7 cellular contexts compared by ENCODE assay signal in genomic region chr22:24633243-24634023, GRCh38. TPM values are rescaled to one million over a fixed set of nuclear protein-coding genes. Genes with fewer than 3 reads are reported as not detected.
A peak's percentile ranks its signal among the peaks of the same experiment; 100 is the strongest.
DNase-seq lines count a peak whose midpoint lies in the region; ATAC-seq and TF ChIP-seq lines count a peak whose summit lies in the region.
"Not testable (repeated sequence)": the region's sequence is repeated elsewhere in the genome, so short reads cannot be mapped to it uniquely, and the experiment has no call there.

No MANE protein-coding gene starts in this region.

- not testable (repeated sequence) for H3K27ac ChIP-seq in H9 (ENCODE audit: insufficient read length, low read depth, low read length)

- H3K27ac Mint-ChIP-seq in H9 (peak overlapping the region; percentile 1 to 13 (median 1); a peak in 6 of 7 replicates), T-helper 17 cell (peak overlapping the region; percentile 48), immature natural killer cell (peak overlapping the region in 4 of 6 donors; percentile 2 to 69 (median 56)), naive B cell (peak overlapping the region in 2 of 6 donors; percentile 36 to 67)
- H3K27ac Mint-ChIP-seq in activated naive CD4-positive, alpha-beta T cell treated with anti-CD3 and anti-CD28 coated beads, Interleukin-2, amount 50 U/mL, for 24 hours, result peak overlapping the region; percentile 18
- peak overlapping the region; percentile 1 to 65 for H3K27ac Mint-ChIP-seq in effector memory CD8-positive, alpha-beta T cell

- H3K4me1 Mint-ChIP-seq in H9 (peaks cover 20 to 37% of the 10 kb centered on the region in 2 experiments), T-helper 17 cell (peaks cover 12% of the 10 kb centered on the region), immature natural killer cell (peaks cover 22 to 23% of the 10 kb centered on the region in 2 donors), naive B cell (peaks cover 12 to 24% (median 16%) of the 10 kb centered on the region in 3 donors)
- H3K4me1 Mint-ChIP-seq in activated naive CD4-positive, alpha-beta T cell treated with anti-CD3 and anti-CD28 coated beads, Interleukin-2, amount 50 U/mL, for 24 hours, result peaks cover 24% of the 10 kb centered on the region
- H3K4me1 Mint-ChIP-seq in effector memory CD8-positive, alpha-beta T cell (ENCODE audit: low read depth in 2 of 2), result peaks cover 17% of the 10 kb centered on the region in 2 donors

- H3K56ac ChIP-seq in H9 (ENCODE audit: insufficient read length, low read depth, low read length), result not testable (repeated sequence)

- H2BK20ac ChIP-seq in H9 (ENCODE audit: low read depth, low read length, poor library complexity, severe bottlenecking), result not testable (repeated sequence)

- not testable (repeated sequence) for H3T11ph ChIP-seq in H9 (ENCODE audit: low read length)

- H3K79me1 ChIP-seq in H9 (ENCODE audit: insufficient read depth, low read depth, low read length, poor library complexity, severe bottlenecking), result not testable (repeated sequence)

- not testable (repeated sequence) for ATAC-seq in T-helper 17 cell; effector memory CD8-positive, alpha-beta T cell (replicated peaks); naive B cell (ENCODE audit: low read depth in 2 of 2)

- H3K4me3 ChIP-seq in skeletal muscle cell (ENCODE audit: low read depth, low read length), result not testable (repeated sequence)

- H3K23ac ChIP-seq in H9 (ENCODE audit: insufficient read length, low read depth, low read length), result not testable (repeated sequence)

- 100% methylated on average over 3 of the region's 15 CpGs for WGBS in H9 (ENCODE audit: extremely low coverage, insufficient read length, low lambda C conversion rate)

- H4K8ac ChIP-seq in H9 (replicated peaks; ENCODE audit: insufficient read length, low read depth, low read length), result not testable (repeated sequence)

- not testable (repeated sequence) for H3K14ac ChIP-seq in H9 (ENCODE audit: insufficient read depth, low read length)

- not testable (repeated sequence) for H3K9ac ChIP-seq in H9 (ENCODE audit: extremely low read depth, insufficient read length, low read length)

- H3K27me3 Mint-ChIP-seq in H9 (ENCODE audit: low read depth); T-helper 17 cell; activated naive CD4-positive, alpha-beta T cell treated with anti-CD3 and anti-CD28 coated beads, Interleukin-2, amount 50 U/mL, for 24 hours; effector memory CD8-positive, alpha-beta T cell; immature natural killer cell (ENCODE audit: low read depth in 3 of 3); naive B cell: not testable (repeated sequence)

- not testable (repeated sequence) for DNase-seq in H9; T-helper 17 cell; effector memory CD8-positive, alpha-beta T cell; immature natural killer cell; naive B cell
- DNase-seq in skeletal muscle cell (ENCODE audit: low read depth), result peak; percentile 1

- not testable (repeated sequence) for H3K4me2 ChIP-seq in H9 (ENCODE audit: insufficient read depth, insufficient read length, low read length)

- H2BK5ac ChIP-seq in H9 (ENCODE audit: insufficient read length, low read length), result not testable (repeated sequence)

- H3K79me2 ChIP-seq in H9 (ENCODE audit: insufficient read depth, low read length), result not testable (repeated sequence)

- H4K5ac ChIP-seq in H9 (ENCODE audit: insufficient read length, low read depth, low read length), result not testable (repeated sequence)

- not testable (repeated sequence) for H3K4me1 ChIP-seq in H9 (ENCODE audit: insufficient read depth, low read length)

- not testable (repeated sequence) for H3K9me3 ChIP-seq in H9 (ENCODE audit: control insufficient read depth, low read depth, low read length); T-helper 17 cell (ENCODE audit: control insufficient read depth, low read length, poor library complexity, severe bottlenecking)

- H3K27me3 ChIP-seq in H9 (ENCODE audit: insufficient read depth, low read length), result not testable (repeated sequence)

- not testable (repeated sequence) for H4K91ac ChIP-seq in H9 (ENCODE audit: insufficient read length, low read depth, low read length)

- H2AFZ ChIP-seq in H9 (ENCODE audit: low read length), result not testable (repeated sequence)

- not testable (repeated sequence) for TF ChIP-seq CTCF in H9 (conservative IDR thresholded peaks at IDR 0.05)

- H2BK15ac ChIP-seq in H9 (ENCODE audit: low read depth, low read length), result not testable (repeated sequence)

- not testable (repeated sequence) for H4K20me1 ChIP-seq in H9 (ENCODE audit: control insufficient read depth, insufficient read depth, insufficient read length)

- H2BK120ac ChIP-seq in H9 (ENCODE audit: low read depth, low read length, poor library complexity, severe bottlenecking), result not testable (repeated sequence)

- not testable (repeated sequence) for H2AK5ac ChIP-seq in H9 (ENCODE audit: insufficient read length, low read length)

- H3K36me3 Mint-ChIP-seq in H9 (ENCODE audit: insufficient read depth in 1 of 3, low read depth in 3 of 3); T-helper 17 cell (ENCODE audit: low read depth); activated naive CD4-positive, alpha-beta T cell treated with anti-CD3 and anti-CD28 coated beads, Interleukin-2, amount 50 U/mL, for 24 hours; effector memory CD8-positive, alpha-beta T cell (ENCODE audit: insufficient read depth); immature natural killer cell; naive B cell: not testable (repeated sequence)

- H3K18ac ChIP-seq in H9 (ENCODE audit: insufficient read length, low read depth, low read length), result not testable (repeated sequence)

- H2BK12ac ChIP-seq in H9 (ENCODE audit: insufficient read length, low read depth, low read length), result not testable (repeated sequence)

- not testable (repeated sequence) for H3K23me2 ChIP-seq in H9 (ENCODE audit: insufficient read length, low read depth, low read length, poor library complexity, severe bottlenecking)

- peak overlapping the region in 1 of 2 experiments; percentile 18; a peak in 2 of 5 replicates for H3K4me3 Mint-ChIP-seq in H9
- not testable (repeated sequence) for H3K4me3 Mint-ChIP-seq in T-helper 17 cell
- H3K4me3 Mint-ChIP-seq in activated naive CD4-positive, alpha-beta T cell treated with anti-CD3 and anti-CD28 coated beads, Interleukin-2, amount 50 U/mL, for 24 hours, result peak overlapping the region; percentile 2
- H3K4me3 Mint-ChIP-seq in effector memory CD8-positive, alpha-beta T cell, result peak overlapping the region in 1 of 2 donors; percentile 3
- H3K4me3 Mint-ChIP-seq in immature natural killer cell, result peak overlapping the region in 3 of 5 donors; percentile 10 to 24 (median 12)
- H3K4me3 Mint-ChIP-seq in naive B cell, result peak overlapping the region in 5 of 8 donors; percentile 1 to 47 (median 29)

- not testable (repeated sequence) for H3K4ac ChIP-seq in H9 (ENCODE audit: low read depth, low read length)

- H3K9me3 Mint-ChIP-seq in H9; activated naive CD4-positive, alpha-beta T cell treated with anti-CD3 and anti-CD28 coated beads, Interleukin-2, amount 50 U/mL, for 24 hours; effector memory CD8-positive, alpha-beta T cell; immature natural killer cell; naive B cell: not testable (repeated sequence)

RNA-seq across cellular contexts. Expression of gene GGT1, which starts 30.4 kb away (rescaled TPM):
- total RNA-seq in H9 (2021) (19.5 and 20.5 TPM in 2 replicates), T-helper 17 cell (10 to 100 TPM; 20.1 to 54.3 TPM)
- polyA plus RNA-seq in immature natural killer cell (1 to 10 TPM in 2 of 3 donors, not detected in 1; 1.2 to 4.8 TPM), naive B cell (ENCODE audit: low read depth in 6 of 6) (under 1 TPM in 4 of 6 donors, not detected in 2; 0.17 to 0.90 (median 0.70) TPM)

RNA-seq across cellular contexts. Expression of gene LRRC75B, which starts 40.6 kb away (rescaled TPM):
- total RNA-seq in H9 (2021) (16.4 and 18.1 TPM in 2 replicates), T-helper 17 cell (under 1 TPM in 1 of 2 donors, not detected in 1; 0.40 TPM)
- polyA plus RNA-seq in immature natural killer cell (1 to 10 TPM; 2.1 to 2.9 (median 2.7) TPM), naive B cell (ENCODE audit: low read depth in 6 of 6) (under 1 TPM in 2 of 6 donors, not detected in 4; 0.32 TPM)

Comparison
In these comparisons a context has a peak if more than half of its experiments do, and no peak if none do; other contexts are left out.
1. RNA of gene LRRC75B, which starts 40.6 kb away (total RNA-seq): 16.4 to 18.1 TPM in H9; 0.40 TPM in T-helper 17 cell; every median in the first group is over 10 times any median in the second.